8 cellular contexts compared by ENCODE assay signal in the genomic region with DNA sequence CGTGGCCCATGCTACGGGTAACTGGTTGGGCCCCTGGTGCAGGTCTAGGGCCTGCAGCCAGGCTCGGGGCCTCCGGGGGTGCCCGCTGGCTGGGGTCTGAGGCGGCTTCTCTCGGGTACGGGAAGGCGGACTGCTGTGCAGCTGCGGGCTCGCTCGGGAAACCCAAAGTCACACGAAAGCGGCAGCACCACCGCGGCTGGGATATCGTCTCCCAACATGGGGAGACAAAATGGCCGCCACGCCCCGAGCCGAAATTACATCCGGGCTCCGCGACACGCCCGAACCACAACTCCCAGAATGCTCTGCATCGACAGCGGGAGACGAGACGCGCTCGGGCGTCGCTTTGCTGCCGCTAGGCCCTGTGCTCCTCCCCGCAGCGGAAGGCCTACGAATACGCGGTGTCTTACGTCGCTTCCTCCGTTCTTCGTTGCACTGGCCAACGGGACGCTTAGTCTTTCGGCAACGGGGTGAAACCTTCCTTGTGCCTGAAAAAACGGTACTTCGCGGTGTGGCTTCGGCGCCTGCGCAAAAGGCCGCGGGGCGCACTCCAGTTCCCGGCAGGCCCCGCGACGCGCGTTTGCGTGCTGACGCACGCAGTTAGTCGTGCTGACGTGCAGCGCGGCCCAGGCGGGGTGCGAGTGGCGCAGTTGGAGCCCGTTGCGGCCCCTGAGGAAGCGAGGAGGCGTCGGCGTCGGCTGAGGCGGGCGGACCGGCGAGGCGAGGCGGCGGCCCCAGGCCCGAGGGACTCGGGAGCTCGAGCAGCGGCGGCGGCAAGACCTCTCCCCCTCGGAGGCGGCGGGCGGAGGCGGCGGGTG. TPM values are rescaled to one million over a fixed set of nuclear protein-coding genes. Genes with fewer than 3 reads are reported as not detected.
DNase-seq lines count a peak whose midpoint lies in the region; ATAC-seq and TF ChIP-seq lines count a peak whose summit lies in the region.

A gene (plus strand): TSS at position 604 of the 815 bp plus-strand sequence. CDS start 3,727 bp downstream, outside the sequence.

- peak in 1 of 2 donors; percentile 20 for TF ChIP-seq CTCF in left lung (IDR thresholded peaks at IDR 0.05)

- DNase-seq in CD4-positive, CD25-positive, alpha-beta regulatory T cell, result peak; percentile 90 to 98 (median 97)
- DNase-seq in NCI-H774 (lab: John Stamatoyannopoulos, UW) (peak; percentile 83), left lung (peak; percentile 95 to 97)
- peak; percentile 92 for DNase-seq in activated CD4-positive, alpha-beta T cell treated with anti-CD3 and anti-CD28 coated beads, Interleukin-2, amount 50 U/mL, for 4 hours
- DNase-seq in stimulated activated CD4-positive, alpha-beta T cell treated with anti-CD3 and anti-CD28 coated beads, Interleukin-2, amount 100 ng/mL, for 4 hours (ENCODE audit: low read depth), result peak; percentile 88

- peak within 1 kb of the TSS; percentile 98 for H3K4me3 ChIP-seq in CD4-positive, CD25-positive, alpha-beta regulatory T cell (ENCODE audit: low read depth, low read length)
- H3K4me3 ChIP-seq in left lung, result peak within 1 kb of the TSS; percentile 87 to 99

- no peaks in the 10 kb centered on the region for H3K27me3 ChIP-seq in CD4-positive, CD25-positive, alpha-beta regulatory T cell (ENCODE audit: control insufficient read depth, insufficient read depth, low read length)
- no peaks in the 10 kb centered on the region for H3K27me3 ChIP-seq in left lung

- peak within 1 kb of the TSS; percentile 92 to 97 (median 96) for H3K4me3 Mint-ChIP-seq in CD4-positive, CD25-positive, alpha-beta regulatory T cell
- H3K4me3 Mint-ChIP-seq in dendritic cell treated with granulocyte-macrophage colony-stimulating factor and Interleukin-4, amounts not matched to agents 40 ng/mL and 50 ng/mL, for 4 days, result peak within 1 kb of the TSS; percentile 82

- peaks cover 28% of the 10 kb centered on the region for H3K36me3 Mint-ChIP-seq in CD4-positive, CD25-positive, alpha-beta regulatory T cell
- peaks cover 56% of the 10 kb centered on the region for H3K36me3 Mint-ChIP-seq in dendritic cell treated with granulocyte-macrophage colony-stimulating factor and Interleukin-4, amounts not matched to agents 40 ng/mL and 50 ng/mL, for 4 days (ENCODE audit: low read depth)

- H3K4me1 Mint-ChIP-seq in CD4-positive, CD25-positive, alpha-beta regulatory T cell, result peaks cover 32 to 55% (median 34%) of the 10 kb centered on the region in 4 donors
- H3K4me1 Mint-ChIP-seq in dendritic cell treated with granulocyte-macrophage colony-stimulating factor and Interleukin-4, amounts not matched to agents 40 ng/mL and 50 ng/mL, for 4 days (ENCODE audit: low read depth), result peaks cover 50% of the 10 kb centered on the region

- H3K27ac ChIP-seq in CD4-positive, CD25-positive, alpha-beta regulatory T cell (ENCODE audit: insufficient read depth, low read length, poor library complexity, severe bottlenecking), result peak within 1 kb of the TSS; percentile 99
- peak within 1 kb of the TSS; percentile 100 for H3K27ac ChIP-seq in left lung

- H3K36me3 ChIP-seq in CD4-positive, CD25-positive, alpha-beta regulatory T cell (ENCODE audit: control insufficient read depth, insufficient read depth, low read length), result peaks cover 14% of the 10 kb centered on the region
- H3K36me3 ChIP-seq in left lung, result peaks cover 0 to 13% of the 10 kb centered on the region in 2 donors

- ATAC-seq in CD4-positive, CD25-positive, alpha-beta regulatory T cell (ENCODE audit: low read depth in 2 of 2), result peak; percentile 86 to 87
- ATAC-seq in GM19438 (IDR thresholded peaks at IDR 0.05; ENCODE audit: low read depth, unreplicated experiment) (peak; percentile 78), HG03571 (IDR thresholded peaks at IDR 0.05; ENCODE audit: unreplicated experiment) (peak; percentile 84), left lung (peak; percentile 93)

- intact Hi-C loops in dendritic cell treated with granulocyte-macrophage colony-stimulating factor and Interleukin-4, amounts not matched to agents 40 ng/mL and 50 ng/mL, for 4 days (cut with micrococcal nuclease), result loop anchor here (2.0 to 10.0 kb wide), 3 partner anchors 25 to 163 kb away; a partner anchor contains a TSS
- intact Hi-C loops in left lung (cut with DNase I), result no loop called here

- peaks cover 43% of the 10 kb centered on the region for H3K4me1 ChIP-seq in CD4-positive, CD25-positive, alpha-beta regulatory T cell (ENCODE audit: control insufficient read depth, insufficient read depth, low read length, poor library complexity, severe bottlenecking)
- H3K4me1 ChIP-seq in left lung, result peaks cover 32 to 45% of the 10 kb centered on the region in 2 donors

- peak within 1 kb of the TSS; percentile 98 to 99 (median 99) for H3K27ac Mint-ChIP-seq in CD4-positive, CD25-positive, alpha-beta regulatory T cell
- H3K27ac Mint-ChIP-seq in dendritic cell treated with granulocyte-macrophage colony-stimulating factor and Interleukin-4, amounts not matched to agents 40 ng/mL and 50 ng/mL, for 4 days, result peak within 1 kb of the TSS; percentile 99

- H3K9me3 ChIP-seq in CD4-positive, CD25-positive, alpha-beta regulatory T cell (ENCODE audit: control insufficient read depth in 2 of 2, low read length in 2 of 2), result peaks cover 0 to 5% of the 10 kb centered on the region in 2 experiments
- H3K9me3 ChIP-seq in left lung, result no peaks in the 10 kb centered on the region

- H3K9me3 Mint-ChIP-seq in CD4-positive, CD25-positive, alpha-beta regulatory T cell, result peaks cover 0 to 10% (median 0%) of the 10 kb centered on the region in 7 donors
- H3K9me3 Mint-ChIP-seq in dendritic cell treated with granulocyte-macrophage colony-stimulating factor and Interleukin-4, amounts not matched to agents 40 ng/mL and 50 ng/mL, for 4 days, result no peaks in the 10 kb centered on the region

- H3K27me3 Mint-ChIP-seq in CD4-positive, CD25-positive, alpha-beta regulatory T cell, result peaks cover 5% of the 10 kb centered on the region
- H3K27me3 Mint-ChIP-seq in dendritic cell treated with granulocyte-macrophage colony-stimulating factor and Interleukin-4, amounts not matched to agents 40 ng/mL and 50 ng/mL, for 4 days, result no peaks in the 10 kb centered on the region

RNA-seq across cellular contexts. Expression of the gene that starts here (rescaled TPM):
- total RNA-seq in CD4-positive, CD25-positive, alpha-beta regulatory T cell, result 1,344 TPM
- 10 to 100 TPM; 29.8 to 40.2 (median 36.4) TPM for polyA plus RNA-seq in CD4-positive, CD25-positive, alpha-beta regulatory T cell
- 100 to 1,000 TPM; 536 to 562 TPM for total RNA-seq in left lung

Comparison
In these comparisons a context has a peak if more than half of its experiments do, and no peak if none do; other contexts are left out.
1. Peak in every context shown above with its lines: DNase-seq, ATAC-seq, H3K4me3 ChIP-seq and H3K27ac ChIP-seq.